24 cellular contexts compared by ENCODE assay signal in genomic region chr18:7290077-7290476, GRCh38.
"Had no signal": no experiment of that assay in that cellular context is flagged by ENCODE, and none has a peak within 500 bp of the region (broad histone marks: within the 10 kb centered on the region; RNA-seq: fewer than 3 reads in every experiment).

No MANE protein-coding gene starts in this region.

- H3K27me3 ChIP-seq: left lung, ovary, stomach, testis, thyroid gland, transverse colon, upper lobe of left lung, vagina had no signal

- H3K4me3 ChIP-seq: left lung, lower lobe of right lung, ovary, skin epidermis, stomach, testis, thyroid gland, transverse colon, upper lobe of left lung, vagina had no signal

- H3K9me3 ChIP-seq: lower lobe of right lung, ovary, testis, thyroid gland, transverse colon, vagina had no signal

- H3K36me3 ChIP-seq: left lung, lower lobe of right lung, ovary, stomach, thyroid gland, transverse colon, upper lobe of left lung, vagina had no signal

- H3K4me1 ChIP-seq: left lung, lower lobe of right lung, stomach, testis, thyroid gland, transverse colon, upper lobe of left lung, vagina had no signal

- DNase-seq: hypothalamus; immature natural killer cell; kidney; left colon; left lung; lower lobe of right lung; mammary epithelial cell; mesenchymal stem cell; naive thymus-derived CD8-positive, alpha-beta T cell; ovary; right cardiac atrium; stimulated activated CD4-positive, alpha-beta T cell treated with anti-CD3 and anti-CD28 coated beads, Interleukin-12 subunit alpha, Interleukin-12 subunit beta, amount 100 ng/mL, for 4 hours; stimulated activated CD4-positive, alpha-beta T cell treated with anti-CD3 and anti-CD28 coated beads, Interleukin-15, amount 100 ng/mL, for 24 hours; stimulated activated CD4-positive, alpha-beta T cell treated with anti-CD3 and anti-CD28 coated beads, Interleukin-2, amount 100 ng/mL, for 24 hours; stimulated activated CD4-positive, alpha-beta T cell treated with anti-CD3 and anti-CD28 coated beads, Interleukin-4, amount 100 ng/mL, for 1 hour; stimulated activated naive B cell treated with anti-CD40 and anti-IgM and Interleukin-4, amounts not matched to agents 10 μg/mL and 1 μg/mL and 100 μg/mL, for 72 hours; stimulated activated naive CD8-positive, alpha-beta T cell treated with anti-CD3 and anti-CD28 coated beads, Interleukin-15, Interleukin-2, amounts not matched to agents 100 U/mL and 50 U/mL, for 24 hours; stomach; testis; thyroid gland; transverse colon; upper lobe of left lung had no signal

- H3K27ac ChIP-seq: left lung, lower lobe of right lung, ovary, skin epidermis, stomach, testis, thyroid gland, transverse colon, upper lobe of left lung, vagina had no signal
